In genomic region chr1:154346276-154346914, GRCh38 we compare ENCODE assay signal across 28 cellular contexts. TPM values are rescaled to one million over a fixed set of nuclear protein-coding genes. Genes with fewer than 3 reads are reported as not detected.
A peak's percentile ranks its signal among the peaks of the same experiment; 100 is the strongest.
DNase-seq lines count a peak whose midpoint lies in the region; ATAC-seq and TF ChIP-seq lines count a peak whose summit lies in the region.
"Had no signal": no experiment of that assay in that cellular context is flagged by ENCODE, and none has a peak within 500 bp of the region (broad histone marks: within the 10 kb centered on the region; RNA-seq: fewer than 3 reads in every experiment).

No MANE protein-coding gene starts in this region.

- H3K4me2 ChIP-seq in MM.1S (ENCODE audit: low read depth, low read length) (no peak overlapping the region), osteoblast (ENCODE audit: insufficient read depth, low read length) (no peak overlapping the region)

- DNase-seq in Right ventricle myocardium superior (peak; percentile 14), right cardiac atrium (no peak), MM.1S (peak; percentile 4), osteoblast (ENCODE audit: insufficient read length, low spot score, missing footprints) (peak; percentile 1), kidney tubule cell (ENCODE audit: low spot score) (no peak), NK-92 (lab: John Stamatoyannopoulos, UW; ENCODE audit: unreplicated experiment) (no peak)
- DNase-seq in activated naive CD8-positive, alpha-beta T cell treated with anti-CD3 and anti-CD28 coated beads for 36 hours = no peak
- DNase-seq: activated CD4-positive, CD25-positive, alpha-beta regulatory T cell treated with anti-CD3 and anti-CD28 coated beads, Interleukin-2, amount 50 U/mL, for 72 hours; body of pancreas; DMS 273 treated with DMSO at 0.1 percent for 48 hours; EL; GOT3; HFFc6; left lung; naive B cell; NCI-H1092 treated with DMSO at 0.1 percent for 48 hours; NCI-H1930; NCI-H524 treated with DMSO at 0.1 percent for 48 hours; stomach; T-helper 1 cell; thyroid gland had no signal

- H3K36me3 Mint-ChIP-seq in activated naive CD8-positive, alpha-beta T cell treated with anti-CD3 and anti-CD28 coated beads for 36 hours = peaks cover 63% of the 10 kb centered on the region

- peaks cover 58% of the 10 kb centered on the region for H3K4me1 Mint-ChIP-seq in activated naive CD8-positive, alpha-beta T cell treated with anti-CD3 and anti-CD28 coated beads for 36 hours

- TF ChIP-seq CTCF in MM.1S (IDR thresholded peaks at IDR 0.05; ENCODE audit: low read length) (no peak), osteoblast (IDR thresholded peaks at IDR 0.05; ENCODE audit: extremely low read depth, low read depth, low read length) (no peak)

- H3K27me3 ChIP-seq in right cardiac atrium (ENCODE audit: control insufficient read depth, insufficient read depth) (no peaks in the 10 kb centered on the region), MM.1S (replicated peaks; ENCODE audit: insufficient read depth, low read length) (no peaks in the 10 kb centered on the region), osteoblast (ENCODE audit: insufficient read depth, low read length) (no peaks in the 10 kb centered on the region)
- H3K27me3 ChIP-seq: body of pancreas, left lung, SJSA1, stomach, thyroid gland, vagina had no signal

- no peaks in the 10 kb centered on the region for H3K9me3 Mint-ChIP-seq in activated naive CD8-positive, alpha-beta T cell treated with anti-CD3 and anti-CD28 coated beads for 36 hours
- H3K9me3 Mint-ChIP-seq: activated T-helper 1 cell treated with anti-CD3 and anti-CD28 coated beads, Interleukin-12 subunit alpha, Interleukin-12 subunit beta, Interleukin-2, Interleukin-4 antibody, amounts not matched to agents 30 ng/mL and 10 ng/mL and 1 ng/mL, durations not matched to agents 14 hours and 24 hours and 36 hours; HFFc6; naive B cell had no signal

- no peak overlapping the region for H3K4me3 Mint-ChIP-seq in activated naive CD8-positive, alpha-beta T cell treated with anti-CD3 and anti-CD28 coated beads for 36 hours
- H3K4me3 Mint-ChIP-seq: activated T-helper 1 cell treated with anti-CD3 and anti-CD28 coated beads, Interleukin-12 subunit alpha, Interleukin-12 subunit beta, Interleukin-2, Interleukin-4 antibody, amounts not matched to agents 30 ng/mL and 10 ng/mL and 1 ng/mL, durations not matched to agents 14 hours and 24 hours and 36 hours; HFFc6 had no signal

- peaks cover 10% of the 10 kb centered on the region for H3F3A ChIP-seq in MM.1S (ENCODE audit: insufficient read depth, low read length)

- H3K27ac ChIP-seq in right cardiac atrium (ENCODE audit: low read length) (no peak overlapping the region), MM.1S (ENCODE audit: low read length) (no peak overlapping the region), osteoblast (ENCODE audit: low read depth, low read length) (no peak overlapping the region)
- H3K27ac ChIP-seq: body of pancreas, left lung, SJSA1, thyroid gland, vagina had no signal

- H4K20me1 ChIP-seq in MM.1S (ENCODE audit: insufficient read depth, low read length) (no peaks in the 10 kb centered on the region), osteoblast (ENCODE audit: insufficient read depth, low read length) (peaks cover 32% of the 10 kb centered on the region)

- no peaks in the 10 kb centered on the region for H3K27me3 Mint-ChIP-seq in activated naive CD8-positive, alpha-beta T cell treated with anti-CD3 and anti-CD28 coated beads for 36 hours

- intact Hi-C loops in Right ventricle myocardium superior (cut with DNase I) = no loop called here
- intact Hi-C loops in right cardiac atrium (cut with DNase I) = no loop called here

- H3K4me3 ChIP-seq in right cardiac atrium (ENCODE audit: low read length) = no peak overlapping the region
- H3K4me3 ChIP-seq in MM.1S (ENCODE audit: low read length) = no peak overlapping the region
- H3K4me3 ChIP-seq in osteoblast (ENCODE audit: insufficient read depth, low read length) = no peak overlapping the region
- H3K4me3 ChIP-seq: body of pancreas, left lung, SJSA1, stomach, thyroid gland, vagina had no signal

- peak overlapping the region; percentile 23 for H3K27ac Mint-ChIP-seq in activated naive CD8-positive, alpha-beta T cell treated with anti-CD3 and anti-CD28 coated beads for 36 hours

- ATAC-seq in Right ventricle myocardium superior (ENCODE audit: poor library complexity) (no peak), right cardiac atrium (no peak), GM21390 (IDR thresholded peaks at IDR 0.05; ENCODE audit: unreplicated experiment) (no peak)
- ATAC-seq: body of pancreas, HepG2 had no signal

- no peak overlapping the region for H2AFZ ChIP-seq in MM.1S (ENCODE audit: low read length)
- H2AFZ ChIP-seq in osteoblast (ENCODE audit: low read length) = no peak overlapping the region

- H3K79me2 ChIP-seq in MM.1S (ENCODE audit: low read length) (peaks cover 27% of the 10 kb centered on the region), osteoblast (ENCODE audit: insufficient read depth, low read length) (no peaks in the 10 kb centered on the region)

- H3K4me1 ChIP-seq in right cardiac atrium (ENCODE audit: control insufficient read depth, insufficient read depth, low read length) = no peaks in the 10 kb centered on the region
- no peaks in the 10 kb centered on the region for H3K4me1 ChIP-seq in MM.1S (ENCODE audit: low read length)
- no peaks in the 10 kb centered on the region for H3K4me1 ChIP-seq in osteoblast (ENCODE audit: insufficient read depth, low read length)
- H3K4me1 ChIP-seq: SJSA1, thyroid gland, vagina had no signal

- H3K9me3 ChIP-seq in right cardiac atrium (ENCODE audit: control insufficient read depth, low read length) (no peaks in the 10 kb centered on the region), MM.1S (replicated peaks; ENCODE audit: insufficient read depth, low read length) (no peaks in the 10 kb centered on the region), osteoblast (ENCODE audit: low read depth, low read length) (no peaks in the 10 kb centered on the region)
- H3K9me3 ChIP-seq: body of pancreas, left lung, SJSA1, stomach, thyroid gland, vagina had no signal

- H3K36me3 ChIP-seq in MM.1S (replicated peaks; ENCODE audit: insufficient read depth, low read length) (peaks cover 46% of the 10 kb centered on the region), osteoblast (ENCODE audit: insufficient read depth, low read length) (peaks cover 83% of the 10 kb centered on the region)

- no peak overlapping the region for H3K9ac ChIP-seq in MM.1S (ENCODE audit: low read length)

- 88% methylated on average over 15 of the region's 15 CpGs for WGBS in right cardiac atrium

- H3K9me2 ChIP-seq in MM.1S (replicated peaks; ENCODE audit: insufficient read depth, low read length) = no peaks in the 10 kb centered on the region

RNA-seq across cellular contexts. Expression of gene ATP8B2, which starts 21.1 kb away (rescaled TPM):
- total RNA-seq in Right ventricle myocardium superior (11.0 TPM), right cardiac atrium (10 to 100 TPM; 25.1 to 33.1 (median 27.3) TPM), osteoblast (146 and 162 TPM in 2 replicates)
- polyA plus RNA-seq in right cardiac atrium = 15.9 TPM
- total RNA-seq in activated naive CD8-positive, alpha-beta T cell treated with anti-CD3 and anti-CD28 coated beads for 36 hours = 10 to 100 TPM; 64.9 to 66.4 TPM

RNA-seq across cellular contexts. Expression of gene AQP10, which starts 25.5 kb away (rescaled TPM):
- total RNA-seq in Right ventricle myocardium superior = 0.08 TPM
- total RNA-seq in right cardiac atrium = under 1 TPM in 3 of 4 donors, not detected in 1; 0.12 to 0.37 (median 0.19) TPM
- 0.23 TPM for polyA plus RNA-seq in right cardiac atrium
- not detected for total RNA-seq in activated naive CD8-positive, alpha-beta T cell treated with anti-CD3 and anti-CD28 coated beads for 36 hours
- not detected in 2 replicates for total RNA-seq in osteoblast
- total RNA-seq: activated T-helper 1 cell treated with anti-CD3 and anti-CD28 coated beads, Interleukin-12 subunit alpha, Interleukin-12 subunit beta, Interleukin-2, Interleukin-4 antibody, amounts not matched to agents 30 ng/mL and 10 ng/mL and 1 ng/mL, durations not matched to agents 14 hours and 24 hours and 36 hours; chondrocyte; HepG2; HFFc6; mesenteric fat pad; SJSA1; stomach; thyroid gland; vagina had no signal
- polyA plus RNA-seq: stomach had no signal

RNA-seq across cellular contexts. Expression of gene IL6R, which starts 58.7 kb away (rescaled TPM):
- 10.3 TPM for total RNA-seq in Right ventricle myocardium superior
- 10 to 100 TPM in 3 of 4 donors, 1 to 10 TPM in 1; 8.9 to 13.2 (median 12.1) TPM for total RNA-seq in right cardiac atrium
- 5.7 TPM for polyA plus RNA-seq in right cardiac atrium
- total RNA-seq in activated naive CD8-positive, alpha-beta T cell treated with anti-CD3 and anti-CD28 coated beads for 36 hours = 1 to 10 TPM; 2.3 to 2.4 TPM
- 5.3 and 8.0 TPM in 2 replicates for total RNA-seq in osteoblast

Comparison
In these comparisons a context has a peak if more than half of its experiments do, and no peak if none do; other contexts are left out.
1. DNase-seq: peak in Right ventricle myocardium superior (single experiment), MM.1S (single experiment) and osteoblast (single experiment); none in right cardiac atrium (0 of 3), activated naive CD8-positive, alpha-beta T cell treated with anti-CD3 and anti-CD28 coated beads for 36 hours (single experiment), kidney tubule cell (single experiment) and NK-92 (single experiment).